29 cellular contexts compared by ENCODE assay signal in genomic region chr5:180234271-180234670, GRCh38. TPM values are rescaled to one million over a fixed set of nuclear protein-coding genes. Genes with fewer than 3 reads are reported as not detected.
"Had no signal": no experiment of that assay in that cellular context is flagged by ENCODE, and none has a peak within 500 bp of the region (broad histone marks: within the 10 kb centered on the region; RNA-seq: fewer than 3 reads in every experiment).

No MANE protein-coding gene starts in this region.

- H3K4me3 ChIP-seq: body of pancreas, MG63, SJSA1 had no signal

- ATAC-seq: activated CD8-positive, alpha-beta memory T cell treated with anti-CD3 and anti-CD28 coated beads, Interleukin-2, amount 10 ng/mL, durations not matched to agents 7 days and 5 days; body of pancreas; SK-N-SH treated with all-trans-retinoic acid at 6 μM for 48 hours had no signal

- H3K27me3 ChIP-seq: body of pancreas, MG63, SJSA1 had no signal

- DNase-seq: activated CD4-positive, alpha-beta T cell treated with anti-CD3 and anti-CD28 coated beads for 1 hour; activated CD4-positive, alpha-beta T cell treated with anti-CD3 and anti-CD28 coated beads, Interleukin-2, amount 10 ng/mL, durations not matched to agents 24 days and 14 days; activated CD4-positive, alpha-beta T cell treated with anti-CD3 and anti-CD28 coated beads, Interleukin-2, amount 50 U/mL, for 48 hours; activated CD8-positive, alpha-beta memory T cell treated with anti-CD3 and anti-CD28 coated beads, Interleukin-2, amount 10 ng/mL, durations not matched to agents 7 days and 5 days; activated effector memory CD4-positive, alpha-beta T cell treated with Interleukin-2 at 50 U/mL for 16 hours; activated naive CD4-positive, alpha-beta T cell; activated T-cell treated with anti-CD3 and anti-CD28 coated beads, Interleukin-2, amount 50 U/mL, for 24 hours; aorta; body of pancreas; MG63; MV-4-11; NCI-H1092 treated with DMSO at 0.1 percent for 48 hours; NCI-H1417 treated with DMSO at 0.1 percent for 48 hours; NCI-H1694; NCI-H2029; NCI-H2107; NCI-H2171 treated with DMSO at 0.1 percent for 48 hours; NCI-H226; NCI-H510A; NCI-H526 treated with DMSO at 0.1 percent for 48 hours; NK-92 treated with Interleukin-12 subunit alpha and Interleukin-12 subunit beta, amount 100 ng/mL, for 24 hours; OCI-M1; SHP77; SW 1271 had no signal

- FAIRE-seq: RCC 7860 had no signal

- H3K27ac ChIP-seq: body of pancreas, SJSA1 had no signal

- H3K9me3 ChIP-seq: body of pancreas, SJSA1 had no signal

- H3K4me1 ChIP-seq: body of pancreas, SJSA1 had no signal

RNA-seq across cellular contexts. Expression of gene RASGEF1C, which starts 25.3 kb away (rescaled TPM):
- total RNA-seq: activated CD4-positive, alpha-beta T cell treated with anti-CD3 and anti-CD28 coated beads, Interleukin-2, amount 10 ng/mL, durations not matched to agents 24 days and 14 days; activated CD8-positive, alpha-beta memory T cell treated with anti-CD3 and anti-CD28 coated beads, Interleukin-2, amount 10 ng/mL, durations not matched to agents 7 days and 5 days; activated T-helper 1 cell treated with anti-CD3 and anti-CD28 coated beads, Interleukin-12 subunit alpha, Interleukin-12 subunit beta, Interleukin-2, Interleukin-4 antibody, amounts not matched to agents 30 ng/mL and 10 ng/mL and 1 ng/mL, durations not matched to agents 14 hours and 24 hours and 36 hours; body of pancreas; SJSA1; T-helper 1 cell treated with Interleukin-12 subunit alpha and Interleukin-12 subunit beta and Interleukin-4 antibody, amounts not matched to agents 30 ng/mL and 1 ng/mL, for 36 hours had no signal
- polyA plus RNA-seq: aorta had no signal
